In genomic region chr5:143605403-143606005, GRCh38 we compare ENCODE assay signal across 9 cellular contexts.
DNase-seq lines count a peak whose midpoint lies in the region; ATAC-seq and TF ChIP-seq lines count a peak whose summit lies in the region.
"Had no signal": no experiment of that assay in that cellular context is flagged by ENCODE, and none has a peak within 500 bp of the region (broad histone marks: within the 10 kb centered on the region; RNA-seq: fewer than 3 reads in every experiment).

No MANE protein-coding gene starts in this region.

- peak overlapping the region; percentile 94 for H3K27ac Mint-ChIP-seq in activated CD8-positive, alpha-beta memory T cell treated with anti-CD3 and anti-CD28 coated beads, Interleukin-2, amount 10 ng/mL, durations not matched to agents 7 days and 5 days

- peaks cover 9% of the 10 kb centered on the region for H3K9me3 Mint-ChIP-seq in activated CD8-positive, alpha-beta memory T cell treated with anti-CD3 and anti-CD28 coated beads, Interleukin-2, amount 10 ng/mL, durations not matched to agents 7 days and 5 days (ENCODE audit: low read depth)

- ATAC-seq in HG03442 (IDR thresholded peaks at IDR 0.05; ENCODE audit: unreplicated experiment) (peak; percentile 58), HG02870 (IDR thresholded peaks at IDR 0.05; ENCODE audit: unreplicated experiment) (no peak)
- peak; percentile 57 for ATAC-seq in activated CD8-positive, alpha-beta memory T cell treated with anti-CD3 and anti-CD28 coated beads, Interleukin-2, amount 10 ng/mL, durations not matched to agents 7 days and 5 days

- CTCF ChIA-PET in activated CD8-positive, alpha-beta memory T cell treated with anti-CD3 and anti-CD28 coated beads, Interleukin-2, amount 10 ng/mL, durations not matched to agents 7 days and 5 days (lab: Charles Lee): interaction anchor here (0.7 to 1.8 kb wide), 9 partner anchors 13 to 821 kb away, joined by 3 to 9 read pairs (median 3); no protein-coding TSS in a partner anchor

- H3K4me2 ChIP-seq in osteoblast (ENCODE audit: insufficient read depth, low read length): no peak overlapping the region

- peak overlapping the region; percentile 48 for H2AFZ ChIP-seq in osteoblast (ENCODE audit: low read length)

- H4K20me1 ChIP-seq in osteoblast (ENCODE audit: insufficient read depth, low read length): no peaks in the 10 kb centered on the region

- no peaks in the 10 kb centered on the region for H3K9me3 ChIP-seq in osteoblast (ENCODE audit: low read depth, low read length)
- H3K9me3 ChIP-seq: thoracic aorta had no signal

- no peak overlapping the region for H3K27ac ChIP-seq in osteoblast (ENCODE audit: low read depth, low read length)
- H3K27ac ChIP-seq: thoracic aorta had no signal

- DNase-seq in stimulated activated CD4-positive, alpha-beta T cell treated with anti-CD3 and anti-CD28 coated beads, Interleukin-15, amount 100 ng/mL, for 24 hours: peak; percentile 33
- DNase-seq in stimulated activated CD4-positive, alpha-beta T cell treated with anti-CD3 and anti-CD28 coated beads, Interleukin-2, amount 100 ng/mL, for 48 hours: no peak
- DNase-seq in activated CD8-positive, alpha-beta memory T cell treated with anti-CD3 and anti-CD28 coated beads, Interleukin-2, amount 10 ng/mL, durations not matched to agents 7 days and 5 days: peak; percentile 87
- DNase-seq in osteoblast (ENCODE audit: insufficient read length, low spot score, missing footprints) (no peak), dedifferentiated amniotic fluid mesenchymal stem cell (ENCODE audit: extremely low spot score) (no peak), NCI-H2171 treated with DMSO at 0.1 percent for 48 hours (lab: John Stamatoyannopoulos, UW) (no peak)

- no peaks in the 10 kb centered on the region for H3K27me3 Mint-ChIP-seq in activated CD8-positive, alpha-beta memory T cell treated with anti-CD3 and anti-CD28 coated beads, Interleukin-2, amount 10 ng/mL, durations not matched to agents 7 days and 5 days

- H3K27me3 ChIP-seq in osteoblast (ENCODE audit: insufficient read depth, low read length): no peaks in the 10 kb centered on the region

- no peaks in the 10 kb centered on the region for H3K79me2 ChIP-seq in osteoblast (ENCODE audit: insufficient read depth, low read length)

- no peaks in the 10 kb centered on the region for H3K4me1 ChIP-seq in osteoblast (ENCODE audit: insufficient read depth, low read length)

- no peaks in the 10 kb centered on the region for H3K36me3 ChIP-seq in osteoblast (ENCODE audit: insufficient read depth, low read length)
- H3K36me3 ChIP-seq: thoracic aorta had no signal

- peaks cover 51% of the 10 kb centered on the region for H3K36me3 Mint-ChIP-seq in activated CD8-positive, alpha-beta memory T cell treated with anti-CD3 and anti-CD28 coated beads, Interleukin-2, amount 10 ng/mL, durations not matched to agents 7 days and 5 days

- no peak for TF ChIP-seq CTCF in osteoblast (IDR thresholded peaks at IDR 0.05; ENCODE audit: extremely low read depth, low read depth, low read length)

- no peak overlapping the region for H3K4me3 ChIP-seq in osteoblast (ENCODE audit: insufficient read depth, low read length)
- H3K4me3 ChIP-seq: thoracic aorta had no signal

- H3K4me1 Mint-ChIP-seq in activated CD8-positive, alpha-beta memory T cell treated with anti-CD3 and anti-CD28 coated beads, Interleukin-2, amount 10 ng/mL, durations not matched to agents 7 days and 5 days: peaks cover 51% of the 10 kb centered on the region

- H3K4me3 Mint-ChIP-seq in activated CD8-positive, alpha-beta memory T cell treated with anti-CD3 and anti-CD28 coated beads, Interleukin-2, amount 10 ng/mL, durations not matched to agents 7 days and 5 days: peak overlapping the region; percentile 66

Comparison
In these comparisons a context has a peak if more than half of its experiments do, and no peak if none do; other contexts are left out.
1. DNase-seq: peak in stimulated activated CD4-positive, alpha-beta T cell treated with anti-CD3 and anti-CD28 coated beads, Interleukin-15, amount 100 ng/mL, for 24 hours (single experiment) and activated CD8-positive, alpha-beta memory T cell treated with anti-CD3 and anti-CD28 coated beads, Interleukin-2, amount 10 ng/mL, durations not matched to agents 7 days and 5 days (single experiment); none in stimulated activated CD4-positive, alpha-beta T cell treated with anti-CD3 and anti-CD28 coated beads, Interleukin-2, amount 100 ng/mL, for 48 hours (0 of 2), osteoblast (single experiment), dedifferentiated amniotic fluid mesenchymal stem cell (single experiment) and NCI-H2171 treated with DMSO at 0.1 percent for 48 hours (single experiment).